15 cellular contexts compared by ENCODE assay signal in the genomic region with DNA sequence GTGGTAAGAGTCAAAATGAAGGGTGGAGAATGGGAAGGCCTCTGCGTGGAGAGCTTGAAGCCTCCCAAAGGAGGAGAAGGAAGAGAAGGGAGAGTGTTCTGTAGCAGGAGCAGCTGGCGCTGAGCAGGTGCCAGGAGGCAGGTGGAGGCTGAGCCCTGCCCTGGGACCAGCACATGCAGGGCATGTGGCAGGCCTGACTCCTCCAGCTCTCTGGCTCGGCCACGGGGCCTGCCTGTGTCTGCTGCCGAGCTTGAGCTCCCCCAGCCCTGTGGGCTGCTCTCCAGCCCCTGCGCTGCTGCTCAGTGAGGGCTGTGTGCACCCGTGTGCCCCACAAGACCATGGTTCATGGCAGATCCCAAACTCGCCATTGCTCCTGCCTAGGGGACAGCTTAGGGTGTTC. TPM values are rescaled to one million over a fixed set of nuclear protein-coding genes. Genes with fewer than 3 reads are reported as not detected.
DNase-seq lines count a peak whose midpoint lies in the region; ATAC-seq and TF ChIP-seq lines count a peak whose summit lies in the region.
"Had no signal": no experiment of that assay in that cellular context is flagged by ENCODE, and none has a peak within 500 bp of the region (broad histone marks: within the 10 kb centered on the region; RNA-seq: fewer than 3 reads in every experiment).

No MANE protein-coding gene starts in this region.

- 0 out of 2 replicates have a peak overlapping the region, but pooled peaks have one; percentile 21 for H3K27ac ChIP-seq in BLaER1
- no peak overlapping the region for H3K27ac ChIP-seq in CD4-positive, alpha-beta T cell (ENCODE audit: low read depth, low read length)
- H3K27ac ChIP-seq in RWPE1 = peak overlapping the region; percentile 50
- H3K27ac ChIP-seq: adrenal gland had no signal

- no peaks in the 10 kb centered on the region for H3K27me3 Mint-ChIP-seq in CD4-positive, alpha-beta T cell
- H3K27me3 Mint-ChIP-seq: activated B cell treated with CpG ODN at 0.5 μM for 24 hours, type B pancreatic cell had no signal

- POLR2A ChIA-PET in CD4-positive, alpha-beta T cell (lab: Charles Lee) = no interaction called here
- POLR2A ChIA-PET in RWPE1 (lab: Yijun Ruan, JAX; ENCODE audit: low non-redundant PET) = no interaction called here

- H3K36me3 ChIP-seq in BLaER1 = peaks cover 54% of the 10 kb centered on the region
- no peaks in the 10 kb centered on the region for H3K36me3 ChIP-seq in endocrine pancreas (ENCODE audit: control insufficient read depth, insufficient read depth, low read length)

- intact Hi-C loops in CD4-positive, alpha-beta T cell (cut with DNase I, micrococcal nuclease) = no loop called here

- H3K9ac ChIP-seq in BLaER1 = 0 out of 2 replicates have a peak overlapping the region, but pooled peaks have one; percentile 2
- peak overlapping the region; percentile 25 for H3K9ac ChIP-seq in endocrine pancreas (ENCODE audit: control insufficient read depth, insufficient read depth, low read length)

- TF ChIP-seq CTCF in CD4-positive, alpha-beta T cell (IDR thresholded peaks at IDR 0.05) = no peak
- TF ChIP-seq CTCF in RWPE1 (conservative IDR thresholded peaks at IDR 0.05; ENCODE audit: low read depth) = no peak

- H3K4me1 Mint-ChIP-seq in CD4-positive, alpha-beta T cell (ENCODE audit: low read depth) = peaks cover 53% of the 10 kb centered on the region

- H3K4me3 Mint-ChIP-seq in CD4-positive, alpha-beta T cell = no peak overlapping the region
- H3K4me3 Mint-ChIP-seq: type B pancreatic cell had no signal

- H3K36me3 Mint-ChIP-seq in CD4-positive, alpha-beta T cell (ENCODE audit: low read depth) = peaks cover 26% of the 10 kb centered on the region

- H3K9me3 Mint-ChIP-seq in CD4-positive, alpha-beta T cell = no peaks in the 10 kb centered on the region
- H3K9me3 Mint-ChIP-seq: activated B cell treated with CpG ODN at 0.5 μM for 24 hours, type B pancreatic cell had no signal

- H4K20me1 ChIP-seq in BLaER1 = peaks cover 85% of the 10 kb centered on the region

- H3K9me3 ChIP-seq in BLaER1 (no peaks in the 10 kb centered on the region), endocrine pancreas (ENCODE audit: control insufficient read depth, low read length) (no peaks in the 10 kb centered on the region)
- H3K9me3 ChIP-seq in CD4-positive, alpha-beta T cell (ENCODE audit: control insufficient read depth, low read length) = no peaks in the 10 kb centered on the region
- H3K9me3 ChIP-seq: adrenal gland had no signal

- peak overlapping the region; percentile 99 for H3K4me2 ChIP-seq in BLaER1

- ATAC-seq in CD4-positive, alpha-beta T cell (ENCODE audit: poor library complexity) = no peak
- ATAC-seq in HG03135 (IDR thresholded peaks at IDR 0.05; ENCODE audit: unreplicated experiment) = no peak
- ATAC-seq: HepG2, left ventricle myocardium superior had no signal

- DNase-seq in CD4-positive, alpha-beta T cell = no peak
- DNase-seq in RWPE1 (ENCODE audit: low spot score) = no peak
- DNase-seq in inferior parietal cortex (ENCODE audit: extremely low spot score) = no peak
- DNase-seq in NK-92 treated with Interleukin-12 subunit alpha and Interleukin-12 subunit beta, amount 100 ng/mL, for 24 hours (lab: John Stamatoyannopoulos, UW) = no peak
- no peak for DNase-seq in GDM1 (lab: John Stamatoyannopoulos, UW)
- DNase-seq: activated B cell treated with CpG ODN at 0.5 μM for 24 hours, adrenal gland, left ventricle myocardium superior had no signal

- H3K27me3 ChIP-seq in BLaER1 (no peaks in the 10 kb centered on the region), endocrine pancreas (ENCODE audit: control insufficient read depth, insufficient read depth, low read length) (no peaks in the 10 kb centered on the region)
- no peaks in the 10 kb centered on the region for H3K27me3 ChIP-seq in CD4-positive, alpha-beta T cell (ENCODE audit: control insufficient read depth, insufficient read depth, low read length)
- H3K27me3 ChIP-seq: adrenal gland had no signal

- H3K4me3 ChIP-seq in BLaER1 (no peak overlapping the region), endocrine pancreas (ENCODE audit: control insufficient read depth, insufficient read depth, low read length) (no peak overlapping the region)
- H3K4me3 ChIP-seq: adrenal gland had no signal

- CTCF ChIA-PET in CD4-positive, alpha-beta T cell (lab: Charles Lee) = no interaction called here
- CTCF ChIA-PET in RWPE1 (lab: Yijun Ruan, JAX) = interaction anchor here (0.6 to 0.8 kb wide), 2 partner anchors 243 to 366 kb away, joined by 6 to 7 read pairs; no protein-coding TSS in a partner anchor

- peaks cover 85% of the 10 kb centered on the region for H3K4me1 ChIP-seq in BLaER1
- H3K4me1 ChIP-seq in endocrine pancreas (ENCODE audit: control insufficient read depth, insufficient read depth, low read length) = no peaks in the 10 kb centered on the region

- H3K27ac Mint-ChIP-seq in CD4-positive, alpha-beta T cell = peak overlapping the region; percentile 60
- H3K27ac Mint-ChIP-seq: type B pancreatic cell had no signal

RNA-seq across cellular contexts. Expression of a gene that starts 6.7 kb away (rescaled TPM):
- total RNA-seq in CD4-positive, alpha-beta T cell = 1 to 10 TPM; 7.8 to 7.9 TPM

RNA-seq across cellular contexts. Expression of a gene that starts 23.5 kb away (rescaled TPM):
- not detected for total RNA-seq in CD4-positive, alpha-beta T cell
- total RNA-seq: activated B cell treated with CpG ODN at 0.5 μM for 24 hours, endothelial cell of umbilical vein, HepG2, left ventricle myocardium superior, skeletal muscle tissue had no signal

RNA-seq across cellular contexts. Expression of a gene that starts 23.7 kb away (rescaled TPM):
- not detected for total RNA-seq in CD4-positive, alpha-beta T cell
- total RNA-seq: activated B cell treated with CpG ODN at 0.5 μM for 24 hours, endothelial cell of umbilical vein, HepG2, left ventricle myocardium superior, skeletal muscle tissue had no signal

RNA-seq across cellular contexts. Expression of a gene that starts 44.0 kb away (rescaled TPM):
- total RNA-seq in CD4-positive, alpha-beta T cell = under 1 TPM; 0.22 to 0.36 TPM
